Comparison of ENCODE assay signal across 8 cellular contexts in genomic region chr18:47204908-47205522, GRCh38. TPM values are rescaled to one million over a fixed set of nuclear protein-coding genes. Genes with fewer than 3 reads are reported as not detected.
DNase-seq lines count a peak whose midpoint lies in the region; ATAC-seq and TF ChIP-seq lines count a peak whose summit lies in the region.

No MANE protein-coding gene starts in this region.

- no peaks in the 10 kb centered on the region for H3K36me3 ChIP-seq in IMR-90 (ENCODE audit: control insufficient read depth, insufficient read depth, low read length)

- no peaks in the 10 kb centered on the region for H3K9me3 ChIP-seq in IMR-90 (ENCODE audit: control insufficient read depth, insufficient read depth, low read length)

- BruUV-seq in IMR-90 (replicated peaks; lab: Mats Ljungman, UMichigan): no TSS peak

- DNase-seq in EH (ENCODE audit: low read depth) (peak; percentile 52), IMR-90 (peak; percentile 27), SK-MEL-5 (ENCODE audit: low read depth, low spot score) (peak; percentile 72), T47D (ENCODE audit: low read depth in 1 of 2, low spot score in 1 of 2) (peak; percentile 4 to 51), kidney tubule cell (ENCODE audit: low spot score) (peak; percentile 51), NCI-H187 treated with DMSO at 0.1 percent for 48 hours (lab: John Stamatoyannopoulos, UW) (no peak)
- peak; percentile 37 for DNase-seq in stimulated activated naive CD8-positive, alpha-beta T cell treated with anti-CD3 and anti-CD28 coated beads, Interleukin-15, Interleukin-2, amounts not matched to agents 100 U/mL and 50 U/mL, for 24 hours

- peak; percentile 84 for TF ChIP-seq CTCF in IMR-90 (conservative IDR thresholded peaks at IDR 0.05; ENCODE audit: low read depth, low read length)

- no peak overlapping the region for H2BK15ac ChIP-seq in IMR-90 (ENCODE audit: low read depth, low read length)

- in situ Hi-C loops in IMR-90 (cut with MboI; ENCODE audit: low sequenced_read_pairs) (loop anchor here (5.0 kb wide), 1 partner anchor 103 kb away; no protein-coding TSS in a partner anchor), SK-MEL-5 (cut with HindIII; ENCODE audit: low pct_unique_long_range_greater_than_20kb, low sequenced_read_pairs) (no loop called here), T47D (cut with HindIII; ENCODE audit: low pct_unique_long_range_greater_than_20kb, low sequenced_read_pairs) (no loop called here)

- H4K91ac ChIP-seq in IMR-90 (ENCODE audit: insufficient read depth, low read depth, low read length): no peak overlapping the region

- no peak overlapping the region for H2AK5ac ChIP-seq in IMR-90 (ENCODE audit: low read depth, low read length)

- CTCF ChIA-PET in IMR-90 (lab: Yijun Ruan, JAX): interaction anchor here (0.5 to 2.6 kb wide), 15 partner anchors 9 to 427 kb away, joined by 3 to 15 read pairs (median 3); no protein-coding TSS in a partner anchor

- TF ChIP-seq RAD21 in IMR-90 (IDR thresholded peaks at IDR 0.05; ENCODE audit: low read length): peak; percentile 73

- intact Hi-C loops in IMR-90 (cut with micrococcal nuclease): loop anchor here (1.0 kb wide), 2 partner anchors 105 to 155 kb away; no protein-coding TSS in a partner anchor

- no peak overlapping the region for H3K4ac ChIP-seq in IMR-90 (ENCODE audit: low read depth, low read length)

- no peak overlapping the region for H2AFZ ChIP-seq in IMR-90 (replicated peaks; ENCODE audit: low read length, poor library complexity)

- H3K9ac ChIP-seq in IMR-90 (ENCODE audit: low read depth, low read length): no peak overlapping the region

- H3K79me1 ChIP-seq in IMR-90 (ENCODE audit: low read depth in 1 of 2, low read length in 2 of 2): no peaks in the 10 kb centered on the region

- H3K18ac ChIP-seq in IMR-90 (ENCODE audit: low read depth, low read length): no peak overlapping the region

- no peak overlapping the region for H4K5ac ChIP-seq in IMR-90 (ENCODE audit: low read depth, low read length)

- H3K14ac ChIP-seq in IMR-90 (replicated peaks; ENCODE audit: low read depth, low read length): no peak overlapping the region

- no peak for TF ChIP-seq POLR2A in IMR-90 (IDR thresholded peaks at IDR 0.05; ENCODE audit: low read depth, low read length)

- H4K20me1 ChIP-seq in IMR-90 (ENCODE audit: insufficient read depth, low read length): no peaks in the 10 kb centered on the region

- no peak overlapping the region for H3K23ac ChIP-seq in IMR-90 (ENCODE audit: low read depth, low read length)

- POLR2A ChIA-PET in IMR-90 (lab: Charles Lee; ENCODE audit: unreplicated experiment): interaction anchor here (0.5 kb wide), 1 partner anchor 1410 kb away, joined by 4 read pairs; no protein-coding TSS in a partner anchor

- H3K9me1 ChIP-seq in IMR-90 (ENCODE audit: insufficient read depth, low read length): no peaks in the 10 kb centered on the region

- H3K27me3 ChIP-seq in IMR-90 (ENCODE audit: control insufficient read depth, insufficient read depth, low read length): peaks cover 4% of the 10 kb centered on the region

- H2AK9ac ChIP-seq in IMR-90 (replicated peaks; ENCODE audit: low read depth, low read length, poor library complexity): no peak overlapping the region

- whole genome bisulfite sequencing in IMR-90 (ENCODE audit: extremely low coverage in 2 of 2, insufficient read length in 1 of 2), 2 experiments: no CpG with 5 or more reads among the region's 3 CpGs

- no peak overlapping the region for H4K8ac ChIP-seq in IMR-90 (ENCODE audit: low read depth in 2 of 2, low read length in 2 of 2)

- H2BK20ac ChIP-seq in IMR-90 (ENCODE audit: low read depth, low read length): no peak overlapping the region

- no peak overlapping the region for H3K4me3 ChIP-seq in IMR-90 (ENCODE audit: insufficient read depth, low read depth, low read length)

- no peak overlapping the region for H2BK120ac ChIP-seq in IMR-90 (ENCODE audit: low read depth, low read length)

- no peak overlapping the region for H3K27ac ChIP-seq in IMR-90 (ENCODE audit: insufficient read depth, low read length)

- no peaks in the 10 kb centered on the region for H3K4me1 ChIP-seq in IMR-90 (ENCODE audit: control insufficient read depth, insufficient read depth, low read length)

- no peak overlapping the region for H3K4me2 ChIP-seq in IMR-90 (ENCODE audit: low read depth, low read length)

- no peak overlapping the region for H2BK5ac ChIP-seq in IMR-90 (ENCODE audit: low read depth, low read length, poor library complexity, severe bottlenecking)

- ATAC-seq in IMR-90 (ENCODE audit: low read depth) (peak; percentile 69), GM19397 (IDR thresholded peaks at IDR 0.05; ENCODE audit: unreplicated experiment) (no peak)
- no peak for ATAC-seq in stimulated activated naive CD8-positive, alpha-beta T cell treated with anti-CD3 and anti-CD28 coated beads, Interleukin-15, Interleukin-2, amounts not matched to agents 100 U/mL and 50 U/mL, for 24 hours

- H3K56ac ChIP-seq in IMR-90 (ENCODE audit: extremely low read depth, insufficient read depth, low read length): no peak overlapping the region

- dilution Hi-C loops in IMR-90 (cut with HindIII; ENCODE audit: low sequenced_read_pairs, unreplicated experiment): no loop called here

TF ChIP-seq in IMR-90, 13 proteins besides CTCF, POLR2A, EP300 and RAD21:
- TF ChIP-seq MAFK (IDR thresholded peaks at IDR 0.05; ENCODE audit: low read depth, low read length) (no peak), BHLHE40 (IDR thresholded peaks at IDR 0.05; ENCODE audit: low read depth, low read length) (no peak), RFX5 (IDR thresholded peaks at IDR 0.05; ENCODE audit: low read depth, low read length) (no peak), CEBPB (IDR thresholded peaks at IDR 0.05; ENCODE audit: low read depth, low read length) (no peak), NFE2L2 (IDR thresholded peaks at IDR 0.05; ENCODE audit: low read depth, low read length) (no peak), ELK1 (IDR thresholded peaks at IDR 0.05; ENCODE audit: borderline replicate concordance, low read depth, low read length) (no peak), SMC3 (IDR thresholded peaks at IDR 0.05; ENCODE audit: low read depth, low read length) (peak; percentile 93)

RNA-seq across cellular contexts. Expression of gene IER3IP1, which starts 28.9 kb away (rescaled TPM):
- 7.0 and 19.7 TPM in 2 replicates for total RNA-seq in IMR-90 (2012; rRNA removed)
- polyA plus RNA-seq in IMR-90 (2012; rRNA removed): 10.9 and 11.7 TPM in 2 replicates
- polyA plus RNA-seq in IMR-90 (2012; cell fraction: cytosol; rRNA removed): 3.4 and 4.6 TPM in 2 replicates
- polyA plus RNA-seq in IMR-90 (2012; cell fraction: nucleus; rRNA removed; ENCODE audit: low replicate concordance): 0.59 and 4.0 TPM in 2 replicates
- 51.6 and 63.6 TPM in 2 replicates for total RNA-seq in SK-MEL-5 (2014; rRNA removed; shearing (Covaris generic))
- 24.6 and 26.1 TPM in 2 replicates for polyA plus RNA-seq in SK-MEL-5 (2015; cell fraction: cytosol; rRNA removed)
- 6.9 and 7.9 TPM in 2 replicates for polyA plus RNA-seq in SK-MEL-5 (2015; cell fraction: nucleus; rRNA removed)

RNA-seq across cellular contexts. Expression of gene SKOR2, which starts 46.4 kb away (rescaled TPM):
- not detected in 2 replicates for total RNA-seq in IMR-90 (2012; rRNA removed)
- not detected in 2 replicates for polyA plus RNA-seq in IMR-90 (2012; rRNA removed)
- not detected in 2 replicates for polyA plus RNA-seq in IMR-90 (2012; cell fraction: cytosol; rRNA removed)
- not detected in 2 replicates for polyA plus RNA-seq in IMR-90 (2012; cell fraction: nucleus; rRNA removed; ENCODE audit: low replicate concordance)
- total RNA-seq in SK-MEL-5 (2014; rRNA removed; shearing (Covaris generic)): not detected in 2 replicates
- not detected in 2 replicates for polyA plus RNA-seq in SK-MEL-5 (2015; cell fraction: cytosol; rRNA removed)
- polyA plus RNA-seq in SK-MEL-5 (2015; cell fraction: nucleus; rRNA removed): not detected in 2 replicates

RNA-seq across cellular contexts. Expression of gene HDHD2, which starts 54.7 kb away (rescaled TPM):
- total RNA-seq in IMR-90 (2012; rRNA removed): 16.7 and 18.6 TPM in 2 replicates
- polyA plus RNA-seq in IMR-90 (2012; rRNA removed): 7.2 TPM in 2 replicates
- 5.4 and 6.5 TPM in 2 replicates for polyA plus RNA-seq in IMR-90 (2012; cell fraction: cytosol; rRNA removed)
- 2.3 and 11.3 TPM in 2 replicates for polyA plus RNA-seq in IMR-90 (2012; cell fraction: nucleus; rRNA removed; ENCODE audit: low replicate concordance)
- total RNA-seq in SK-MEL-5 (2014; rRNA removed; shearing (Covaris generic)): 14.0 and 14.3 TPM in 2 replicates
- polyA plus RNA-seq in SK-MEL-5 (2015; cell fraction: cytosol; rRNA removed): 16.5 and 16.7 TPM in 2 replicates
- polyA plus RNA-seq in SK-MEL-5 (2015; cell fraction: nucleus; rRNA removed): 14.4 and 25.4 TPM in 2 replicates
